Comparison of ENCODE assay signal across 7 cellular contexts in genomic region chr15:90510781-90511180, GRCh38. TPM values are rescaled to one million over a fixed set of nuclear protein-coding genes. Genes with fewer than 3 reads are reported as not detected.
DNase-seq lines count a peak whose midpoint lies in the region; ATAC-seq lines count a peak whose summit lies in the region.
"Not testable (repeated sequence)": the region's sequence is repeated elsewhere in the genome, so short reads cannot be mapped to it uniquely, and the experiment has no call there.

No MANE protein-coding gene starts in this region.

- not testable (repeated sequence) for H3K27me3 ChIP-seq in CD8-positive, alpha-beta memory T cell (ENCODE audit: insufficient read depth, low read length, poor library complexity, severe bottlenecking); naive thymus-derived CD4-positive, alpha-beta T cell (ENCODE audit: control insufficient read depth in 2 of 2, insufficient read depth in 2 of 2, low read length in 2 of 2)

- peak overlapping the region in 3 of 8 donors; percentile 46 to 78 (median 51) for H3K27ac Mint-ChIP-seq in CD8-positive, alpha-beta memory T cell
- not testable (repeated sequence) for H3K27ac Mint-ChIP-seq in activated CD4-positive, alpha-beta T cell treated with anti-CD3 and anti-CD28 coated beads, Interleukin-2, amount 10 ng/mL, durations not matched to agents 24 days and 14 days; stimulated activated naive CD8-positive, alpha-beta T cell treated with anti-CD3 and anti-CD28 coated beads, Interleukin-15, Interleukin-2, amounts not matched to agents 100 ng/mL and 50 ng/mL, for 24 hours
- peak overlapping the region; percentile 63 for H3K27ac Mint-ChIP-seq in activated T-cell treated with anti-CD3 and anti-CD28 coated beads, Interleukin-2, amount 50 U/mL, for 24 hours
- H3K27ac Mint-ChIP-seq in activated naive CD4-positive, alpha-beta T cell treated with anti-CD3 and anti-CD28 coated beads for 36 hours = peak overlapping the region; percentile 54
- H3K27ac Mint-ChIP-seq in activated naive CD8-positive, alpha-beta T cell treated with anti-CD3 and anti-CD28 coated beads for 36 hours = peak overlapping the region; percentile 21
- H3K27ac Mint-ChIP-seq in naive thymus-derived CD4-positive, alpha-beta T cell = peak overlapping the region in 8 of 9 donors; percentile 48 to 86 (median 76)

- ATAC-seq in naive thymus-derived CD4-positive, alpha-beta T cell = not testable (repeated sequence)

- POLR2A ChIA-PET in CD8-positive, alpha-beta memory T cell (lab: Charles Lee) = not testable (repeated sequence)
- POLR2A ChIA-PET in naive thymus-derived CD4-positive, alpha-beta T cell (lab: Charles Lee) = interaction anchor here (0.6 to 1.4 kb wide), 3 partner anchors 10 to 153 kb away, joined by 3 to 4 read pairs (median 4); no protein-coding TSS in a partner anchor

- H3K4me1 Mint-ChIP-seq in CD8-positive, alpha-beta memory T cell = peaks cover 8 to 10% (median 9%) of the 10 kb centered on the region in 3 donors
- H3K4me1 Mint-ChIP-seq in activated CD4-positive, alpha-beta T cell treated with anti-CD3 and anti-CD28 coated beads, Interleukin-2, amount 10 ng/mL, durations not matched to agents 24 days and 14 days; activated naive CD4-positive, alpha-beta T cell treated with anti-CD3 and anti-CD28 coated beads for 36 hours (ENCODE audit: low read depth): not testable (repeated sequence)
- H3K4me1 Mint-ChIP-seq in activated T-cell treated with anti-CD3 and anti-CD28 coated beads, Interleukin-2, amount 50 U/mL, for 24 hours (ENCODE audit: low read depth) = peaks cover 12% of the 10 kb centered on the region
- peaks cover 13% of the 10 kb centered on the region for H3K4me1 Mint-ChIP-seq in activated naive CD8-positive, alpha-beta T cell treated with anti-CD3 and anti-CD28 coated beads for 36 hours
- peaks cover 8 to 41% (median 17%) of the 10 kb centered on the region in 7 donors for H3K4me1 Mint-ChIP-seq in naive thymus-derived CD4-positive, alpha-beta T cell
- H3K4me1 Mint-ChIP-seq in stimulated activated naive CD8-positive, alpha-beta T cell treated with anti-CD3 and anti-CD28 coated beads, Interleukin-15, Interleukin-2, amounts not matched to agents 100 ng/mL and 50 ng/mL, for 24 hours (ENCODE audit: low read depth) = peaks cover 17% of the 10 kb centered on the region

- H3K4me3 ChIP-seq in CD8-positive, alpha-beta memory T cell (ENCODE audit: low read length); naive thymus-derived CD4-positive, alpha-beta T cell (ENCODE audit: low read length): not testable (repeated sequence)

- H3K36me3 Mint-ChIP-seq in CD8-positive, alpha-beta memory T cell; activated CD4-positive, alpha-beta T cell treated with anti-CD3 and anti-CD28 coated beads, Interleukin-2, amount 10 ng/mL, durations not matched to agents 24 days and 14 days (ENCODE audit: low read depth); activated T-cell treated with anti-CD3 and anti-CD28 coated beads, Interleukin-2, amount 50 U/mL, for 24 hours (ENCODE audit: low read depth); activated naive CD4-positive, alpha-beta T cell treated with anti-CD3 and anti-CD28 coated beads for 36 hours (ENCODE audit: low read depth); stimulated activated naive CD8-positive, alpha-beta T cell treated with anti-CD3 and anti-CD28 coated beads, Interleukin-15, Interleukin-2, amounts not matched to agents 100 ng/mL and 50 ng/mL, for 24 hours (ENCODE audit: low read depth): not testable (repeated sequence)
- H3K36me3 Mint-ChIP-seq in activated naive CD8-positive, alpha-beta T cell treated with anti-CD3 and anti-CD28 coated beads for 36 hours = peaks cover 14% of the 10 kb centered on the region
- peaks cover 0 to 14% (median 0%) of the 10 kb centered on the region in 5 donors for H3K36me3 Mint-ChIP-seq in naive thymus-derived CD4-positive, alpha-beta T cell

- DNase-seq in CD8-positive, alpha-beta memory T cell; activated CD4-positive, alpha-beta T cell treated with anti-CD3 and anti-CD28 coated beads, Interleukin-2, amount 10 ng/mL, durations not matched to agents 24 days and 14 days; activated T-cell treated with anti-CD3 and anti-CD28 coated beads, Interleukin-2, amount 50 U/mL, for 24 hours; activated naive CD4-positive, alpha-beta T cell treated with anti-CD3 and anti-CD28 coated beads for 36 hours; activated naive CD8-positive, alpha-beta T cell treated with anti-CD3 and anti-CD28 coated beads for 36 hours; naive thymus-derived CD4-positive, alpha-beta T cell: not testable (repeated sequence)

- H3K4me1 ChIP-seq in CD8-positive, alpha-beta memory T cell (ENCODE audit: insufficient read depth, low read length); naive thymus-derived CD4-positive, alpha-beta T cell (ENCODE audit: control insufficient read depth in 2 of 2, insufficient read depth in 2 of 2, low read length in 2 of 2): not testable (repeated sequence)

- not testable (repeated sequence) for H3K9me3 ChIP-seq in CD8-positive, alpha-beta memory T cell (ENCODE audit: low read length); naive thymus-derived CD4-positive, alpha-beta T cell (ENCODE audit: control insufficient read depth in 2 of 3, low read length in 3 of 3)

- not testable (repeated sequence) for H3K36me3 ChIP-seq in CD8-positive, alpha-beta memory T cell (ENCODE audit: insufficient read depth, low read length); naive thymus-derived CD4-positive, alpha-beta T cell (ENCODE audit: control insufficient read depth in 2 of 3, insufficient read depth in 3 of 3, low read length in 3 of 3)

- not testable (repeated sequence) for H3K9me3 Mint-ChIP-seq in CD8-positive, alpha-beta memory T cell; activated CD4-positive, alpha-beta T cell treated with anti-CD3 and anti-CD28 coated beads, Interleukin-2, amount 10 ng/mL, durations not matched to agents 24 days and 14 days; activated T-cell treated with anti-CD3 and anti-CD28 coated beads, Interleukin-2, amount 50 U/mL, for 24 hours; activated naive CD4-positive, alpha-beta T cell treated with anti-CD3 and anti-CD28 coated beads for 36 hours; activated naive CD8-positive, alpha-beta T cell treated with anti-CD3 and anti-CD28 coated beads for 36 hours; naive thymus-derived CD4-positive, alpha-beta T cell; stimulated activated naive CD8-positive, alpha-beta T cell treated with anti-CD3 and anti-CD28 coated beads, Interleukin-15, Interleukin-2, amounts not matched to agents 100 ng/mL and 50 ng/mL, for 24 hours

- H3K27me3 Mint-ChIP-seq in CD8-positive, alpha-beta memory T cell; activated CD4-positive, alpha-beta T cell treated with anti-CD3 and anti-CD28 coated beads, Interleukin-2, amount 10 ng/mL, durations not matched to agents 24 days and 14 days; activated T-cell treated with anti-CD3 and anti-CD28 coated beads, Interleukin-2, amount 50 U/mL, for 24 hours; activated naive CD4-positive, alpha-beta T cell treated with anti-CD3 and anti-CD28 coated beads for 36 hours (ENCODE audit: low read depth); activated naive CD8-positive, alpha-beta T cell treated with anti-CD3 and anti-CD28 coated beads for 36 hours; naive thymus-derived CD4-positive, alpha-beta T cell; stimulated activated naive CD8-positive, alpha-beta T cell treated with anti-CD3 and anti-CD28 coated beads, Interleukin-15, Interleukin-2, amounts not matched to agents 100 ng/mL and 50 ng/mL, for 24 hours: not testable (repeated sequence)

- not testable (repeated sequence) for H3K27ac ChIP-seq in CD8-positive, alpha-beta memory T cell (ENCODE audit: low read depth, low read length); naive thymus-derived CD4-positive, alpha-beta T cell (ENCODE audit: low read depth, low read length)

- H3K4me3 Mint-ChIP-seq in CD8-positive, alpha-beta memory T cell = peak overlapping the region in 6 of 7 donors; percentile 56 to 77 (median 73)
- H3K4me3 Mint-ChIP-seq in activated CD4-positive, alpha-beta T cell treated with anti-CD3 and anti-CD28 coated beads, Interleukin-2, amount 10 ng/mL, durations not matched to agents 24 days and 14 days = peak overlapping the region; percentile 67
- not testable (repeated sequence) for H3K4me3 Mint-ChIP-seq in activated T-cell treated with anti-CD3 and anti-CD28 coated beads, Interleukin-2, amount 50 U/mL, for 24 hours; activated naive CD8-positive, alpha-beta T cell treated with anti-CD3 and anti-CD28 coated beads for 36 hours
- H3K4me3 Mint-ChIP-seq in activated naive CD4-positive, alpha-beta T cell treated with anti-CD3 and anti-CD28 coated beads for 36 hours = peak overlapping the region; percentile 69
- H3K4me3 Mint-ChIP-seq in naive thymus-derived CD4-positive, alpha-beta T cell = peak overlapping the region in 9 of 10 donors; percentile 68 to 86 (median 81)
- H3K4me3 Mint-ChIP-seq in stimulated activated naive CD8-positive, alpha-beta T cell treated with anti-CD3 and anti-CD28 coated beads, Interleukin-15, Interleukin-2, amounts not matched to agents 100 ng/mL and 50 ng/mL, for 24 hours = peak overlapping the region; percentile 82

- intact Hi-C loops in activated CD4-positive, alpha-beta T cell treated with anti-CD3 and anti-CD28 coated beads, Interleukin-2, amount 10 ng/mL, durations not matched to agents 24 days and 14 days (cut with micrococcal nuclease); activated naive CD4-positive, alpha-beta T cell treated with anti-CD3 and anti-CD28 coated beads for 36 hours (cut with micrococcal nuclease): not testable (repeated sequence)
- intact Hi-C loops in naive thymus-derived CD4-positive, alpha-beta T cell (cut with micrococcal nuclease) = loop anchor here (10.0 kb wide), 1 partner anchor 184 kb away; no protein-coding TSS in a partner anchor

- CTCF ChIA-PET in CD8-positive, alpha-beta memory T cell (lab: Charles Lee) = interaction anchor here (1.0 to 1.3 kb wide), 2 partner anchors 28 to 29 kb away, joined by 3 read pairs; no protein-coding TSS in a partner anchor
- CTCF ChIA-PET in activated naive CD4-positive, alpha-beta T cell treated with anti-CD3 and anti-CD28 coated beads for 36 hours (lab: Charles Lee) = interaction anchor here (0.7 to 1.3 kb wide), 3 partner anchors 15 to 190 kb away, joined by 3 to 6 read pairs (median 4); no protein-coding TSS in a partner anchor
- CTCF ChIA-PET in naive thymus-derived CD4-positive, alpha-beta T cell (lab: Charles Lee) = interaction anchor here (0.6 to 1.0 kb wide), 2 partner anchors 191 to 423 kb away, joined by 3 to 4 read pairs; no protein-coding TSS in a partner anchor

RNA-seq across cellular contexts. Expression of gene CRTC3, which starts 18.9 kb away (rescaled TPM):
- total RNA-seq in CD8-positive, alpha-beta memory T cell = 10 to 100 TPM; 25.5 to 26.7 TPM
- 34.2 TPM for polyA plus RNA-seq in CD8-positive, alpha-beta memory T cell
- total RNA-seq in activated CD4-positive, alpha-beta T cell treated with anti-CD3 and anti-CD28 coated beads, Interleukin-2, amount 10 ng/mL, durations not matched to agents 24 days and 14 days = 48.8 and 54.2 TPM in 2 replicates
- 10 to 100 TPM; 40.6 to 42.7 TPM for total RNA-seq in activated naive CD4-positive, alpha-beta T cell treated with anti-CD3 and anti-CD28 coated beads for 36 hours
- total RNA-seq in activated naive CD8-positive, alpha-beta T cell treated with anti-CD3 and anti-CD28 coated beads for 36 hours = 10 to 100 TPM; 28.9 to 30.3 TPM
- 100 to 1,000 TPM; 104 to 132 (median 109) TPM for total RNA-seq in naive thymus-derived CD4-positive, alpha-beta T cell
- polyA plus RNA-seq in naive thymus-derived CD4-positive, alpha-beta T cell = 10 to 100 TPM; 40.5 to 70.2 TPM
